ENCODE assay signal across 22 cellular contexts in genomic region chr4:43718369-43718768, GRCh38.
"Had no signal": no experiment of that assay in that cellular context is flagged by ENCODE, and none has a peak within 500 bp of the region (broad histone marks: within the 10 kb centered on the region; RNA-seq: fewer than 3 reads in every experiment).

No MANE protein-coding gene starts in this region.

- DNase-seq: dorsolateral prefrontal cortex; effector CD4-positive, alpha-beta T cell; foreskin fibroblast; gastrocnemius medialis; head of caudate nucleus; kidney; left lung; mesenchymal stem cell; mucosa of descending colon; naive B cell; nucleus accumbens; psoas muscle; right cardiac atrium; sigmoid colon; spleen; stimulated activated naive B cell treated with anti-CD40 and anti-IgM and Interleukin-4, amounts not matched to agents 10 μg/mL and 1 μg/mL and 100 μg/mL, for 72 hours; upper lobe of left lung had no signal

- H3K4me3 ChIP-seq: dorsolateral prefrontal cortex, gastrocnemius medialis, left lung, mucosa of descending colon, neural progenitor cell, psoas muscle, sigmoid colon, skin epidermis, spleen, thoracic aorta, tibial nerve, upper lobe of left lung had no signal

- ATAC-seq: gastrocnemius medialis; left lung; mucosa of descending colon; natural killer cell treated with Interleukin-12 subunit alpha and Interleukin-12 subunit beta and Interleukin-15 and Interleukin-18, amount 100 ng/mL, for 72 hours; psoas muscle; right cardiac atrium; stimulated activated naive B cell treated with anti-CD40 and anti-IgM and Interleukin-4, amounts not matched to agents 10 μg/mL and 1 μg/mL and 100 μg/mL, for 72 hours had no signal
